ENCODE assay signal across 1 cellular context in the genomic region with DNA sequence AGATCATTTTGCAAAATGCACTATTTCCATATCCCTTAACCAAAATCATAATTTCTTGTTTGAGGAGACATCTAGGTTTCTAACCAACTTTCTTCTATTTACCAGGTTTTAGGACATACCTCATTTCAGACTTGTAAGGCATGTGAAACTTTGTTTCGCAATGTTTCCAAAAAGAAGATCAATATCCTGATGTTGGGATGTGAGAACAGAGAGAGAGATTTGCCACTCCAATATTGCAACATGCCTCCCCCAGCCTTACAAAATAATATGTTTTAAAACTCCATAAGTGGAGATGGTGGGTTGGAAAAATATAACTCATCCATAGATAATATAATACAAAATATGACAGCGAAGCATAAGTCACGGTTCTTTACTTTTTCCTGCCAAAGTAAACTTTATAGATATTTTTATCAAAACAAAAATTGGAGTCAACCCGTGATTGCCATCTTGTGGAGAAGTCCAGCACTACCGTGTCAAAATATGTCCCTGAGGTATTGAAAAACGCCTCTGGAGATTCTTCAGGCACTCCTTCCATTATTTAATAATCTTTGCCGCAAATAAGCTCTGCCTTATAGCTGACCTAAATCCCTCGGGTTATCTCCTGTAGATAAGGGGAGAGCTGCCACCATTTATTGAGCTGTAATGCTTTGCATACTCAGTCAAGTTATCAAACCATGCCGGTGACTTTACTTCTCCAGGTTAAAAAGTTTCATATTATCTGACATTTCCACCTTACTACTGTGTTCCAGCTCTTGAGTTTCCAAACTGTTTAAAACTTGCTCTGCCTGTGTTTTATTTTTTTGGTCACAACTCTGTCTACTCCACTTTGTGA.
TF ChIP-seq lines count a peak whose summit lies in the region.

No MANE protein-coding gene starts in this region.

TF ChIP-seq in HepG2, 621 proteins besides CTCF, POLR2A, EP300 and RAD21 (continued from another document):
- peak; percentile 54; the same call in 1 of the 2 replicates for TF ChIP-seq CEBPB (IDR thresholded peaks at IDR 0.05; ENCODE audit: borderline replicate concordance, low read depth, low read length)
- TF ChIP-seq ZSCAN30 (CRISPR knock-in tag; IDR thresholded peaks at IDR 0.05): no peak
- no peak for TF ChIP-seq NKX3-1 (CRISPR knock-in tag; IDR thresholded peaks at IDR 0.05)
